In genomic region chrX:153948002-153948466, GRCh38 we compare ENCODE assay signal across 9 cellular contexts.
DNase-seq lines count a peak whose midpoint lies in the region; ATAC-seq, FAIRE-seq and TF ChIP-seq lines count a peak whose summit lies in the region.
"Had no signal": no experiment of that assay in that cellular context is flagged by ENCODE, and none has a peak within 500 bp of the region (broad histone marks: within the 10 kb centered on the region; RNA-seq: fewer than 3 reads in every experiment).

No MANE protein-coding gene starts in this region.

- no peaks in the 10 kb centered on the region for H3K9me2 ChIP-seq in OCI-LY1 (ENCODE audit: low read depth, low read length)

- FAIRE-seq in GM19239 (lab: Jason Lieb, UNC), result no peak

- no peak for TF ChIP-seq CTCF in OCI-LY1 (IDR thresholded peaks at IDR 0.05; ENCODE audit: low read length)
- no peak for TF ChIP-seq CTCF in nephron (IDR thresholded peaks at IDR 0.05; ENCODE audit: unreplicated experiment in 3 of 3)

- peak overlapping the region; percentile 36 for H3K27ac ChIP-seq in OCI-LY1 (ENCODE audit: low read depth, low read length, poor library complexity, severe bottlenecking)

- H3F3A ChIP-seq in OCI-LY1 (ENCODE audit: insufficient read depth, low read length), result no peaks in the 10 kb centered on the region

- H3K4me1 ChIP-seq in OCI-LY1 (ENCODE audit: insufficient read depth, low read length, severe bottlenecking), result peaks cover 18% of the 10 kb centered on the region

- H3K27me3 Mint-ChIP-seq in effector memory CD8-positive, alpha-beta T cell, result no peaks in the 10 kb centered on the region
- H3K27me3 Mint-ChIP-seq in nephron (ENCODE audit: low read depth), result no peaks in the 10 kb centered on the region
- H3K27me3 Mint-ChIP-seq: CD4-positive, CD25-positive, alpha-beta regulatory T cell had no signal

- H3K4me1 Mint-ChIP-seq in effector memory CD8-positive, alpha-beta T cell (ENCODE audit: low read depth in 2 of 2), result peaks cover 4 to 8% of the 10 kb centered on the region in 2 donors
- H3K4me1 Mint-ChIP-seq in nephron, result peaks cover 29% of the 10 kb centered on the region

- H3K4me2 ChIP-seq in OCI-LY1 (ENCODE audit: low read length), result no peak overlapping the region

- H3K79me2 ChIP-seq in OCI-LY1 (ENCODE audit: insufficient read depth, low read length), result no peaks in the 10 kb centered on the region

- H3K36me3 Mint-ChIP-seq in effector memory CD8-positive, alpha-beta T cell (ENCODE audit: insufficient read depth), result peaks cover 32% of the 10 kb centered on the region
- H3K36me3 Mint-ChIP-seq in nephron (ENCODE audit: low read depth), result peaks cover 37% of the 10 kb centered on the region

- ATAC-seq in effector memory CD8-positive, alpha-beta T cell (replicated peaks), result no peak
- ATAC-seq in HG02840 (IDR thresholded peaks at IDR 0.05; ENCODE audit: low FRiP score, unreplicated experiment), result no peak

- H3K4me3 Mint-ChIP-seq in effector memory CD8-positive, alpha-beta T cell, result no peak overlapping the region
- H3K4me3 Mint-ChIP-seq in nephron, result peak overlapping the region in 1 of 3 experiments; percentile 54

- H3K4me3 ChIP-seq in OCI-LY1 (ENCODE audit: low read depth, low read length, poor library complexity, severe bottlenecking), result no peak overlapping the region

- H3K9ac ChIP-seq in OCI-LY1 (ENCODE audit: low read length), result no peak overlapping the region

- no peak overlapping the region for H2AFZ ChIP-seq in OCI-LY1 (ENCODE audit: low read length)

- no peaks in the 10 kb centered on the region for H3K27me3 ChIP-seq in OCI-LY1 (ENCODE audit: insufficient read depth, low read length)

- H3K27ac Mint-ChIP-seq in effector memory CD8-positive, alpha-beta T cell, result peak overlapping the region; percentile 67 to 81
- H3K27ac Mint-ChIP-seq in nephron, result peak overlapping the region; percentile 85 to 90 (median 90)

- no peaks in the 10 kb centered on the region for H3K9me3 ChIP-seq in OCI-LY1 (ENCODE audit: low read length)

- DNase-seq in ELF-1 (ENCODE audit: low read depth, low spot score), result peak; percentile 61
- no peak for DNase-seq in effector memory CD8-positive, alpha-beta T cell
- DNase-seq in NCI-H2227 (lab: John Stamatoyannopoulos, UW; ENCODE audit: unreplicated experiment), result no peak
- DNase-seq in NOMO-1 treated with dmso at 0.1 percent for 144 hours (lab: John Stamatoyannopoulos, UW; ENCODE audit: unreplicated experiment), result no peak
- DNase-seq in GM19239 (ENCODE audit: insufficient read length, low spot score), result no peak

- H3K36me3 ChIP-seq in OCI-LY1 (ENCODE audit: insufficient read depth, low read length), result peaks cover 51% of the 10 kb centered on the region

- no peaks in the 10 kb centered on the region for H3K9me3 Mint-ChIP-seq in effector memory CD8-positive, alpha-beta T cell
- no peaks in the 10 kb centered on the region for H3K9me3 Mint-ChIP-seq in nephron

- H4K20me1 ChIP-seq in OCI-LY1 (ENCODE audit: insufficient read depth, low read length), result no peaks in the 10 kb centered on the region
